Comparison of ENCODE assay signal across 10 cellular contexts in the genomic region with DNA sequence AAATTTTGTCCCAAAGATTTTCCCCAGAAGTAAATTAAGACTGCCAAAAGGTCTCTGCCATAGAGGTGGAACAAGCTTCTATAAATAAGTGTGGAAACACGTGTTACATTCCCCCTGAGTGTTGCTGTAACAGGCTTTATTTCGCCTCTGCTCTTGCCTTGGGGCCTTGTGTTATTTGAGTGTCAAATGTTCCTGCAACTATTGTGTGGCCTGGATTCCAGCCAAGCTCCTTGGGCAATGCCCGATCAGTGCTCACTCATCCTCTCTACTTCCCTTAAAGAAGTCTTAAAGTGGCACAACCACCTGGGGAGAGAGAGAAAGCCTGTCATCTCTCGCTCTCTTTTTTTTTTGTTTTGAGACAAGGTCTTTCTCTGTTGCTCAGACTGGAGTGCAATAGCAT.
DNase-seq lines count a peak whose midpoint lies in the region; ATAC-seq, FAIRE-seq and TF ChIP-seq lines count a peak whose summit lies in the region.
"Had no signal": no experiment of that assay in that cellular context is flagged by ENCODE, and none has a peak within 500 bp of the region (broad histone marks: within the 10 kb centered on the region; RNA-seq: fewer than 3 reads in every experiment).

No MANE protein-coding gene starts in this region.

- H3K27me3 Mint-ChIP-seq in T-helper 17 cell, result peaks cover 25% of the 10 kb centered on the region
- H3K27me3 Mint-ChIP-seq in activated CD8-positive, alpha-beta T cell treated with anti-CD3 and anti-CD28 coated beads for 36 hours, result peaks cover 8% of the 10 kb centered on the region

- H3K27ac Mint-ChIP-seq in T-helper 17 cell, result no peak overlapping the region
- no peak overlapping the region for H3K27ac Mint-ChIP-seq in activated CD8-positive, alpha-beta T cell treated with anti-CD3 and anti-CD28 coated beads for 36 hours
- H3K27ac Mint-ChIP-seq: activated B cell treated with CpG ODN at 0.5 μM for 24 hours had no signal

- peaks cover 2% of the 10 kb centered on the region for H3K4me1 Mint-ChIP-seq in T-helper 17 cell
- H3K4me1 Mint-ChIP-seq in activated CD8-positive, alpha-beta T cell treated with anti-CD3 and anti-CD28 coated beads for 36 hours (ENCODE audit: low read depth), result no peaks in the 10 kb centered on the region

- no peaks in the 10 kb centered on the region for H3K4me1 ChIP-seq in small intestine (ENCODE audit: control insufficient read depth in 2 of 2, insufficient read depth in 1 of 2, low read depth in 1 of 2, low read length in 1 of 2)

- 28 to 44% (median 32%) methylated on average over 4 of the region's 4 CpGs for WGBS in small intestine, 3 donors

- peaks cover 4% of the 10 kb centered on the region for H3K9me3 Mint-ChIP-seq in activated CD8-positive, alpha-beta T cell treated with anti-CD3 and anti-CD28 coated beads for 36 hours
- H3K9me3 Mint-ChIP-seq: activated B cell treated with CpG ODN at 0.5 μM for 24 hours had no signal

- H3K9me3 ChIP-seq in small intestine (ENCODE audit: control insufficient read depth, low read depth) (no peaks in the 10 kb centered on the region), T-helper 17 cell (ENCODE audit: control insufficient read depth, low read length, poor library complexity, severe bottlenecking) (no peaks in the 10 kb centered on the region)

- TF ChIP-seq CTCF in AG09309 (IDR thresholded peaks at IDR 0.05; ENCODE audit: control insufficient read depth, insufficient read depth, low read depth, low read length, missing control alignments), result no peak
- no peak for TF ChIP-seq CTCF in activated CD8-positive, alpha-beta T cell treated with anti-CD3 and anti-CD28 coated beads for 36 hours (IDR thresholded peaks at IDR 0.05)

- H3K27me3 ChIP-seq in small intestine (ENCODE audit: control insufficient read depth in 2 of 2, insufficient read depth in 2 of 2, low read length in 2 of 2), result no peaks in the 10 kb centered on the region

- DNase-seq in AG09309 (ENCODE audit: low read depth), result peak; percentile 78
- peak; percentile 75 for DNase-seq in KG1 (lab: John Stamatoyannopoulos, UW)
- peak; percentile 96 for DNase-seq in SIG-M5 treated with dmso at 0.1 percent for 504 hours (lab: John Stamatoyannopoulos, UW; ENCODE audit: unreplicated experiment)
- DNase-seq in globus pallidus (ENCODE audit: low spot score), result peak; percentile 8
- peak; percentile 69 for DNase-seq in small intestine
- DNase-seq in stimulated activated CD4-positive, alpha-beta T cell treated with anti-CD3 and anti-CD28 coated beads, Interleukin-2, amount 100 ng/mL, for 24 hours, result no peak
- no peak for DNase-seq in T-helper 17 cell
- no peak for DNase-seq in activated CD8-positive, alpha-beta T cell treated with anti-CD3 and anti-CD28 coated beads for 36 hours
- DNase-seq: activated B cell treated with CpG ODN at 0.5 μM for 24 hours had no signal

- H3K4me3 ChIP-seq in AG09309 (ENCODE audit: control insufficient read depth, low read depth, low read length) (no peak overlapping the region), small intestine (ENCODE audit: low read depth in 1 of 2, low read length in 2 of 2) (no peak overlapping the region)

- intact Hi-C loops in activated CD8-positive, alpha-beta T cell treated with anti-CD3 and anti-CD28 coated beads for 36 hours (cut with micrococcal nuclease), result no loop called here

- no peaks in the 10 kb centered on the region for H3K36me3 ChIP-seq in small intestine (ENCODE audit: control insufficient read depth in 2 of 2, insufficient read depth in 2 of 2, low read length in 2 of 2)

- CTCF ChIA-PET in activated CD8-positive, alpha-beta T cell treated with anti-CD3 and anti-CD28 coated beads for 36 hours (lab: Charles Lee), result interaction anchor here (1.8 kb wide), 1 partner anchor 28 kb away, joined by 4 read pairs; no protein-coding TSS in a partner anchor

- H3K27ac ChIP-seq in small intestine (ENCODE audit: low read depth in 1 of 2, low read length in 1 of 2), result no peak overlapping the region

- no peak for ATAC-seq in T-helper 17 cell
- ATAC-seq in activated CD8-positive, alpha-beta T cell treated with anti-CD3 and anti-CD28 coated beads for 36 hours, result no peak

- H3K4me3 Mint-ChIP-seq in T-helper 17 cell, result no peak overlapping the region
- no peak overlapping the region for H3K4me3 Mint-ChIP-seq in activated CD8-positive, alpha-beta T cell treated with anti-CD3 and anti-CD28 coated beads for 36 hours
- H3K4me3 Mint-ChIP-seq: activated B cell treated with CpG ODN at 0.5 μM for 24 hours had no signal

- no peak for FAIRE-seq in small intestine (lab: Jason Lieb, UNC)
- FAIRE-seq: G401.6 had no signal

- no peaks in the 10 kb centered on the region for H3K36me3 Mint-ChIP-seq in T-helper 17 cell (ENCODE audit: low read depth)
- no peaks in the 10 kb centered on the region for H3K36me3 Mint-ChIP-seq in activated CD8-positive, alpha-beta T cell treated with anti-CD3 and anti-CD28 coated beads for 36 hours (ENCODE audit: low read depth)

- POLR2A ChIA-PET in activated CD8-positive, alpha-beta T cell treated with anti-CD3 and anti-CD28 coated beads for 36 hours (lab: Charles Lee), result interaction anchor here (1.0 to 1.3 kb wide), 2 partner anchors 42 to 152 kb away, joined by 3 read pairs; no protein-coding TSS in a partner anchor

Comparison
In these comparisons a context has a peak if more than half of its experiments do, and no peak if none do; other contexts are left out.
1. DNase-seq: peak in AG09309 (single experiment), KG1 (single experiment), SIG-M5 treated with dmso at 0.1 percent for 504 hours (single experiment), globus pallidus (single experiment) and small intestine (single experiment); none in stimulated activated CD4-positive, alpha-beta T cell treated with anti-CD3 and anti-CD28 coated beads, Interleukin-2, amount 100 ng/mL, for 24 hours (0 of 2), T-helper 17 cell (0 of 3) and activated CD8-positive, alpha-beta T cell treated with anti-CD3 and anti-CD28 coated beads for 36 hours (single experiment).